In genomic region chr10:45399113-45399512, GRCh38 we compare ENCODE assay signal across 23 cellular contexts.
"Had no signal": no experiment of that assay in that cellular context is flagged by ENCODE, and none has a peak within 500 bp of the region (broad histone marks: within the 10 kb centered on the region; RNA-seq: fewer than 3 reads in every experiment).

No MANE protein-coding gene starts in this region.

- H3K4me3 Mint-ChIP-seq: activated B cell treated with CpG ODN at 0.5 μM for 24 hours; activated CD4-positive, alpha-beta T cell treated with anti-CD3 and anti-CD28 coated beads for 36 hours; activated naive CD8-positive, alpha-beta T cell treated with anti-CD3 and anti-CD28 coated beads, Interleukin-2, amount 10 ng/mL, durations not matched to agents 7 days and 5 days; activated T-cell treated with anti-CD3 and anti-CD28 coated beads, Interleukin-2, amount 50 U/mL, for 4 hours; endodermal cell; nephron; stimulated activated naive CD8-positive, alpha-beta T cell treated with anti-CD3 and anti-CD28 coated beads, Interleukin-15, Interleukin-2, amounts not matched to agents 100 ng/mL and 50 ng/mL, for 24 hours; T-helper 2 cell treated with Interferon-gamma antibody and Interleukin-4, amounts not matched to agents 5 μg/mL and 100 μg/mL, for 36 hours had no signal

- H3K27me3 Mint-ChIP-seq: activated B cell treated with CpG ODN at 0.5 μM for 24 hours; stimulated activated naive CD8-positive, alpha-beta T cell treated with anti-CD3 and anti-CD28 coated beads, Interleukin-15, Interleukin-2, amounts not matched to agents 100 ng/mL and 50 ng/mL, for 24 hours had no signal

- DNase-seq: activated B cell treated with CpG ODN at 0.5 μM for 24 hours; activated CD4-positive, alpha-beta T cell treated with anti-CD3 and anti-CD28 coated beads for 36 hours; activated CD4-positive, alpha-beta T cell treated with anti-CD3 and anti-CD28 coated beads, Interleukin-2, amount 50 U/mL, for 4 hours; activated CD8-positive, alpha-beta memory T cell treated with anti-CD3 and anti-CD28 coated beads for 24 hours; activated CD8-positive, alpha-beta memory T cell treated with anti-CD3 and anti-CD28 coated beads, Interleukin-2, amount 50 U/mL, for 4 hours; activated naive CD4-positive, alpha-beta T cell treated with Interleukin-2 at 50 U/mL for 16 hours; activated naive CD8-positive, alpha-beta T cell treated with anti-CD3 and anti-CD28 coated beads, Interleukin-2, amount 10 ng/mL, durations not matched to agents 7 days and 5 days; activated T-cell treated with anti-CD3 and anti-CD28 coated beads, Interleukin-2, amount 50 U/mL, for 4 hours; amniotic stem cell; endodermal cell; heart left ventricle; left cardiac atrium; mesenchymal stem cell; pancreas; psoas muscle; spleen; stimulated activated CD4-positive, alpha-beta T cell treated with anti-CD3 and anti-CD28 coated beads, Interleukin-4, amount 100 ng/mL, for 1 hour; substantia nigra; thyroid gland had no signal

- ATAC-seq: activated CD4-positive, alpha-beta T cell treated with anti-CD3 and anti-CD28 coated beads for 36 hours; activated T-cell treated with anti-CD3 and anti-CD28 coated beads, Interleukin-2, amount 50 U/mL, for 4 hours; heart left ventricle; left cardiac atrium; psoas muscle had no signal

- FAIRE-seq: islet of Langerhans, pancreas had no signal

- H3K4me1 Mint-ChIP-seq: activated CD4-positive, alpha-beta T cell treated with anti-CD3 and anti-CD28 coated beads for 36 hours; nephron had no signal

- H3K27ac Mint-ChIP-seq: activated B cell treated with CpG ODN at 0.5 μM for 24 hours; activated CD4-positive, alpha-beta T cell treated with anti-CD3 and anti-CD28 coated beads for 36 hours; activated naive CD8-positive, alpha-beta T cell treated with anti-CD3 and anti-CD28 coated beads, Interleukin-2, amount 10 ng/mL, durations not matched to agents 7 days and 5 days; endodermal cell; nephron; stimulated activated naive CD8-positive, alpha-beta T cell treated with anti-CD3 and anti-CD28 coated beads, Interleukin-15, Interleukin-2, amounts not matched to agents 100 ng/mL and 50 ng/mL, for 24 hours; T-helper 2 cell treated with Interferon-gamma antibody and Interleukin-4, amounts not matched to agents 5 μg/mL and 100 μg/mL, for 36 hours had no signal
